24 cellular contexts compared by ENCODE assay signal in genomic region chr6:90127589-90127988, GRCh38.
A peak's percentile ranks its signal among the peaks of the same experiment; 100 is the strongest.
DNase-seq lines count a peak whose midpoint lies in the region; ATAC-seq lines count a peak whose summit lies in the region.
"Had no signal": no experiment of that assay in that cellular context is flagged by ENCODE, and none has a peak within 500 bp of the region (broad histone marks: within the 10 kb centered on the region; RNA-seq: fewer than 3 reads in every experiment).

No MANE protein-coding gene starts in this region.

- peak; percentile 66 to 68 for ATAC-seq in naive thymus-derived CD8-positive, alpha-beta T cell
- ATAC-seq: lower lobe of right lung, mucosa of descending colon, Right ventricle myocardium inferior had no signal

- POLR2A ChIA-PET in naive thymus-derived CD8-positive, alpha-beta T cell (lab: Charles Lee) = interaction anchor here (0.8 to 2.2 kb wide), 5 partner anchors 10 to 45 kb away, joined by 3 to 7 read pairs (median 4); no protein-coding TSS in a partner anchor

- DNase-seq in activated CD4-positive, alpha-beta T cell treated with anti-CD3 and anti-CD28 coated beads, Interleukin-2, amount 10 ng/mL, durations not matched to agents 24 days and 14 days = peak; percentile 64
- DNase-seq in activated CD4-positive, alpha-beta T cell treated with anti-CD3 and anti-CD28 coated beads, Interleukin-2, amount 50 U/mL, for 4 hours = no peak
- DNase-seq in DMS79 (lab: John Stamatoyannopoulos, UW) (peak; percentile 23), 8988T (no peak), NOMO-1 treated with dmso at 0.1 percent for 144 hours (lab: John Stamatoyannopoulos, UW; ENCODE audit: unreplicated experiment) (no peak), NCI-H128 (lab: John Stamatoyannopoulos, UW; ENCODE audit: unreplicated experiment) (no peak)
- peak in 5 of 10 donors; percentile 9 to 35 (median 24) for DNase-seq in naive thymus-derived CD8-positive, alpha-beta T cell
- DNase-seq: AML-193; CD8-positive, alpha-beta memory T cell; HCEC 1CT; hypothalamus; KBM-7; lower lobe of right lung; mucosa of descending colon; NCI-H1105 treated with DMSO at 0.1 percent for 48 hours; NCI-H1930; NCI-H526 treated with DMSO at 0.1 percent for 48 hours; nephron progenitor cell; NK-92 treated with Interleukin-12 subunit alpha and Interleukin-12 subunit beta, amount 100 ng/mL, for 24 hours; stimulated activated CD4-positive, alpha-beta T cell treated with anti-CD3 and anti-CD28 coated beads, Interleukin-4, amount 100 ng/mL, for 4 hours had no signal

- H3K4me1 Mint-ChIP-seq in activated CD4-positive, alpha-beta T cell treated with anti-CD3 and anti-CD28 coated beads, Interleukin-2, amount 10 ng/mL, durations not matched to agents 24 days and 14 days = peaks cover 52% of the 10 kb centered on the region
- H3K4me1 Mint-ChIP-seq in activated naive CD4-positive, alpha-beta T cell treated with anti-CD3 and anti-CD28 coated beads, Interleukin-2, amount 50 U/mL, for 24 hours = peaks cover 77% of the 10 kb centered on the region
- H3K4me1 Mint-ChIP-seq in naive thymus-derived CD8-positive, alpha-beta T cell = peaks cover 47 to 80% (median 66%) of the 10 kb centered on the region in 4 donors

- no peaks in the 10 kb centered on the region for H3K27me3 Mint-ChIP-seq in activated CD4-positive, alpha-beta T cell treated with anti-CD3 and anti-CD28 coated beads, Interleukin-2, amount 10 ng/mL, durations not matched to agents 24 days and 14 days
- H3K27me3 Mint-ChIP-seq in activated naive CD4-positive, alpha-beta T cell treated with anti-CD3 and anti-CD28 coated beads, Interleukin-2, amount 50 U/mL, for 24 hours = no peaks in the 10 kb centered on the region
- no peaks in the 10 kb centered on the region for H3K27me3 Mint-ChIP-seq in naive thymus-derived CD8-positive, alpha-beta T cell
- H3K27me3 Mint-ChIP-seq: CD8-positive, alpha-beta memory T cell; central memory CD8-positive, alpha-beta T cell; dendritic cell treated with granulocyte-macrophage colony-stimulating factor and Interleukin-4, amounts not matched to agents 40 ng/mL and 50 ng/mL, for 4 days had no signal

- H3K4me3 Mint-ChIP-seq in activated CD4-positive, alpha-beta T cell treated with anti-CD3 and anti-CD28 coated beads, Interleukin-2, amount 10 ng/mL, durations not matched to agents 24 days and 14 days = peak overlapping the region; percentile 34
- H3K4me3 Mint-ChIP-seq in activated naive CD4-positive, alpha-beta T cell treated with anti-CD3 and anti-CD28 coated beads, Interleukin-2, amount 50 U/mL, for 24 hours = peak overlapping the region; percentile 48
- H3K4me3 Mint-ChIP-seq in naive thymus-derived CD8-positive, alpha-beta T cell = peak overlapping the region; percentile 54 to 83 (median 78)
- H3K4me3 Mint-ChIP-seq: central memory CD8-positive, alpha-beta T cell; dendritic cell treated with granulocyte-macrophage colony-stimulating factor and Interleukin-4, amounts not matched to agents 40 ng/mL and 50 ng/mL, for 4 days; nephron progenitor cell had no signal

- peaks cover 2% of the 10 kb centered on the region for H3K9me3 Mint-ChIP-seq in activated CD4-positive, alpha-beta T cell treated with anti-CD3 and anti-CD28 coated beads, Interleukin-2, amount 10 ng/mL, durations not matched to agents 24 days and 14 days
- peaks cover 4% of the 10 kb centered on the region for H3K9me3 Mint-ChIP-seq in activated naive CD4-positive, alpha-beta T cell treated with anti-CD3 and anti-CD28 coated beads, Interleukin-2, amount 50 U/mL, for 24 hours
- H3K9me3 Mint-ChIP-seq in naive thymus-derived CD8-positive, alpha-beta T cell = peaks cover 0 to 1% (median 0%) of the 10 kb centered on the region in 9 donors
- H3K9me3 Mint-ChIP-seq: central memory CD8-positive, alpha-beta T cell; nephron progenitor cell had no signal

- intact Hi-C loops in activated CD4-positive, alpha-beta T cell treated with anti-CD3 and anti-CD28 coated beads, Interleukin-2, amount 10 ng/mL, durations not matched to agents 24 days and 14 days (cut with micrococcal nuclease) = no loop called here

- H3K27ac Mint-ChIP-seq in activated CD4-positive, alpha-beta T cell treated with anti-CD3 and anti-CD28 coated beads, Interleukin-2, amount 10 ng/mL, durations not matched to agents 24 days and 14 days = peak overlapping the region; percentile 59
- peak overlapping the region; percentile 92 for H3K27ac Mint-ChIP-seq in activated naive CD4-positive, alpha-beta T cell treated with anti-CD3 and anti-CD28 coated beads, Interleukin-2, amount 50 U/mL, for 24 hours
- peak overlapping the region; percentile 75 to 96 (median 90) for H3K27ac Mint-ChIP-seq in naive thymus-derived CD8-positive, alpha-beta T cell
- H3K27ac Mint-ChIP-seq: dendritic cell treated with granulocyte-macrophage colony-stimulating factor and Interleukin-4, amounts not matched to agents 40 ng/mL and 50 ng/mL, for 4 days had no signal

- H3K36me3 Mint-ChIP-seq in activated CD4-positive, alpha-beta T cell treated with anti-CD3 and anti-CD28 coated beads, Interleukin-2, amount 10 ng/mL, durations not matched to agents 24 days and 14 days (ENCODE audit: low read depth) = peaks cover 34% of the 10 kb centered on the region
- H3K36me3 Mint-ChIP-seq in activated naive CD4-positive, alpha-beta T cell treated with anti-CD3 and anti-CD28 coated beads, Interleukin-2, amount 50 U/mL, for 24 hours = peaks cover 42% of the 10 kb centered on the region
- peaks cover 0 to 21% (median 18%) of the 10 kb centered on the region in 3 donors for H3K36me3 Mint-ChIP-seq in naive thymus-derived CD8-positive, alpha-beta T cell

Comparison
In these comparisons a context has a peak if more than half of its experiments do, and no peak if none do; other contexts are left out.
1. DNase-seq: peak in activated CD4-positive, alpha-beta T cell treated with anti-CD3 and anti-CD28 coated beads, Interleukin-2, amount 10 ng/mL, durations not matched to agents 24 days and 14 days (single experiment) and DMS79 (single experiment); none in activated CD4-positive, alpha-beta T cell treated with anti-CD3 and anti-CD28 coated beads, Interleukin-2, amount 50 U/mL, for 4 hours (0 of 2), 8988T (single experiment), NOMO-1 treated with dmso at 0.1 percent for 144 hours (single experiment) and NCI-H128 (single experiment).
2. Peak in every context shown above with its lines, with median percentiles within 50 percentile points of each other: H3K27ac Mint-ChIP-seq and H3K4me3 Mint-ChIP-seq.